8 cellular contexts compared by ENCODE assay signal in genomic region chr12:121060149-121061001, GRCh38. TPM values are rescaled to one million over a fixed set of nuclear protein-coding genes. Genes with fewer than 3 reads are reported as not detected.
DNase-seq lines count a peak whose midpoint lies in the region; ATAC-seq and TF ChIP-seq lines count a peak whose summit lies in the region.

No MANE protein-coding gene starts in this region.

- no peaks in the 10 kb centered on the region for H3K36me3 ChIP-seq in DND-41 (ENCODE audit: insufficient read depth, low read length)

- peaks cover 8% of the 10 kb centered on the region for H3K4me1 ChIP-seq in DND-41 (ENCODE audit: insufficient read depth, low read length)

- DNase-seq in DND-41 = peak; percentile 40
- peak; percentile 56 to 78 for DNase-seq in SHP77 (lab: John Stamatoyannopoulos, UW)
- DNase-seq in activated naive CD4-positive, alpha-beta T cell treated with anti-CD3 and anti-CD28 coated beads, Interleukin-2, amount 50 U/mL, for 16 hours = peak; percentile 54
- no peak for DNase-seq in Right ventricle myocardium inferior (ENCODE audit: missing footprints)
- DNase-seq in pulmonary artery endothelial cell (ENCODE audit: low read depth, low spot score) = peak; percentile 43
- DNase-seq in NCI-H1048 (lab: John Stamatoyannopoulos, UW) = no peak

- intact Hi-C loops in Right ventricle myocardium inferior (cut with DNase I) = loop anchor here (1.0 to 5.0 kb wide), 2 partner anchors 37 to 50 kb away; no protein-coding TSS in a partner anchor

- peak overlapping the region; percentile 40 for H3K9ac ChIP-seq in DND-41 (ENCODE audit: low read depth, low read length)

- no peaks in the 10 kb centered on the region for H3K9me3 ChIP-seq in DND-41 (ENCODE audit: insufficient read depth, low read length, severe bottlenecking)

- H3K4me3 ChIP-seq in DND-41 (ENCODE audit: low read depth in 1 of 2, low read length in 2 of 2) = 0 out of 4 replicates have a peak overlapping the region, but pooled peaks of 1 of the 2 experiments have one; percentile 5

- peak; percentile 78 for ATAC-seq in DND-41 (ENCODE audit: insufficient read depth, low read depth)
- peak; percentile 77 for ATAC-seq in GM19455 (IDR thresholded peaks at IDR 0.05; ENCODE audit: unreplicated experiment)
- peak; percentile 49 for ATAC-seq in HG03565 (IDR thresholded peaks at IDR 0.05; ENCODE audit: unreplicated experiment)
- ATAC-seq in Right ventricle myocardium inferior = peak; percentile 48

- TF ChIP-seq CTCF in DND-41 (IDR thresholded peaks at IDR 0.05; ENCODE audit: borderline replicate concordance, extremely low read depth, low read length, poor library complexity, severe bottlenecking) = peak; percentile 64

- no peaks in the 10 kb centered on the region for H3K27me3 ChIP-seq in DND-41 (ENCODE audit: insufficient read depth, low read length, poor library complexity)

- peak overlapping the region; percentile 13 for H3K27ac ChIP-seq in DND-41 (ENCODE audit: low read length)

- no peaks in the 10 kb centered on the region for H4K20me1 ChIP-seq in DND-41 (ENCODE audit: insufficient read depth, low read length)

- no peaks in the 10 kb centered on the region for H3K79me2 ChIP-seq in DND-41 (ENCODE audit: insufficient read depth, low read length)

- H3K4me2 ChIP-seq in DND-41 (ENCODE audit: insufficient read depth, low read length) = peak overlapping the region; percentile 24; the same call in 1 of the 2 replicates

- H2AFZ ChIP-seq in DND-41 (ENCODE audit: low read depth, low read length) = peak overlapping the region; percentile 51

RNA-seq across cellular contexts. Expression of gene OASL, which starts 21.3 kb away (rescaled TPM):
- 0.08 TPM for total RNA-seq in Right ventricle myocardium inferior
- total RNA-seq in pulmonary artery endothelial cell = 0.40 and 0.46 TPM in 2 replicates

RNA-seq across cellular contexts. Expression of gene C12orf43, which starts 44.1 kb away (rescaled TPM):
- total RNA-seq in Right ventricle myocardium inferior (8.2 TPM), pulmonary artery endothelial cell (18.5 and 29.1 TPM in 2 replicates)

Comparison
In these comparisons a context has a peak if more than half of its experiments do, and no peak if none do; other contexts are left out.
1. DNase-seq: peak in DND-41 (single experiment), SHP77 (2 of 2), activated naive CD4-positive, alpha-beta T cell treated with anti-CD3 and anti-CD28 coated beads, Interleukin-2, amount 50 U/mL, for 16 hours (single experiment) and pulmonary artery endothelial cell (single experiment); none in Right ventricle myocardium inferior (single experiment) and NCI-H1048 (single experiment).
2. Peak in every context shown above with its lines, with median percentiles within 50 percentile points of each other: ATAC-seq.